Comparison of ENCODE assay signal across 17 cellular contexts in the genomic region with DNA sequence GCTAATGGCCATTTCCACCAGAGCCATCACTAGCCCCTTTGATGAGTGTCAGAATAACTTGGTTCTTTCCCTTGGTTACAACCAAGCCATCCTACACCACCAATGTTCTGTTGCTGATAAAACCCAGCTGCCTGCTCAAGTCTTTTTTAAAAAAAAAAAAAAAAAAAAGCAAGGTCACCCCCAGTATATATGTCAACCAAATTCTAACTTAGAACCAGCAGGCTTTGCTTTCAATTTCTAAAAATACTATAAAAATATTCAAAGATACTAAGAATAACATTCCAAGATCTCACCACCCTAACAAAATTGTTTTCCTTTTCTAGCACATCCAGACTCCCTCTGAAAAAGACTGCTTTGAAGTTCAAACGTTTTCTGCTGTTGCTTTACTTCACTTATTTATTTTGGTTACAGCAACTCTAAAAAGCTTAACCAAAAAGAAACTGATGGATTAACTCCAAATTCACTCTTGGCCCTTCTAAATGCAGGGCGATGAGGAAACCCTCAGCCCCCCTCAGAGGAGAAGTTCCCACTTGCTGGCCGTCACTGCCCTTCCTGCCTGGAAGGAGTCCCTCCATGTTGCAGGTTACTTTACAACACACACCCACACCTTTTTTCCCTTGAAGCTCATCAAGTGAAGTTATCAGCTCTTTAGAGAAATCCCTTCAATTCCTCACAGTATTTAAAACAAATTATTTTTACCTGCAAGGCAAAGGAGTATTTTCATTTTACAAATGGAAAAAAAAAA. TPM values are rescaled to one million over a fixed set of nuclear protein-coding genes. Genes with fewer than 3 reads are reported as not detected.
A peak's percentile ranks its signal among the peaks of the same experiment; 100 is the strongest.
DNase-seq lines count a peak whose midpoint lies in the region; ATAC-seq, FAIRE-seq and TF ChIP-seq lines count a peak whose summit lies in the region.
"Had no signal": no experiment of that assay in that cellular context is flagged by ENCODE, and none has a peak within 500 bp of the region (broad histone marks: within the 10 kb centered on the region; RNA-seq: fewer than 3 reads in every experiment).

No MANE protein-coding gene starts in this region.

- CTCF ChIA-PET in Calu3 (lab: Charles Lee): no interaction called here

- ATAC-seq in stimulated activated naive CD8-positive, alpha-beta T cell treated with anti-CD3 and anti-CD28 coated beads, Interleukin-15, Interleukin-2, amounts not matched to agents 100 U/mL and 50 U/mL, for 24 hours: no peak
- ATAC-seq: natural killer cell treated with Interleukin-12 subunit alpha and Interleukin-12 subunit beta and Interleukin-15 and Interleukin-18, amount 100 ng/mL, for 72 hours had no signal

- peak overlapping the region; percentile 26 for H3K4me3 ChIP-seq in coronary artery
- H3K4me3 ChIP-seq: HAP-1 had no signal

- no peak for DNase-seq in stimulated activated naive CD8-positive, alpha-beta T cell treated with anti-CD3 and anti-CD28 coated beads, Interleukin-15, Interleukin-2, amounts not matched to agents 100 U/mL and 50 U/mL, for 24 hours
- DNase-seq in coronary artery (ENCODE audit: low spot score) (no peak), nephron progenitor cell (no peak), NCI-H2171 treated with DMSO at 0.1 percent for 48 hours (lab: John Stamatoyannopoulos, UW) (no peak), NCI-H226 (no peak), Calu3 (no peak), HTR-8/SVneo (ENCODE audit: insufficient read length, low spot score) (no peak)
- DNase-seq: activated naive CD4-positive, alpha-beta T cell treated with Interleukin-2 at 50 U/mL for 16 hours; DMS79 treated with DMSO at 0.1 percent for 48 hours; NCI-H1105; NCI-H446 treated with DMSO at 0.1 percent for 48 hours; small intestine; T-helper 2 cell had no signal

- no TSS peak for BruUV-seq in Calu3 (replicated peaks; lab: Mats Ljungman, UMichigan)

- FAIRE-seq in HTR-8/SVneo (lab: Jason Lieb, UNC): no peak
- FAIRE-seq: RCC 7860, small intestine had no signal

- peak overlapping the region; percentile 14 for H3K4me3 Mint-ChIP-seq in stimulated activated naive CD8-positive, alpha-beta T cell treated with anti-CD3 and anti-CD28 coated beads, Interleukin-15, Interleukin-2, amounts not matched to agents 100 ng/mL and 50 ng/mL, for 24 hours
- H3K4me3 Mint-ChIP-seq in nephron progenitor cell (no peak overlapping the region), Calu3 (ENCODE audit: low read depth, unreplicated experiment) (no peak overlapping the region)
- H3K4me3 Mint-ChIP-seq: natural killer cell treated with Interleukin-12 subunit alpha and Interleukin-12 subunit beta and Interleukin-15 and Interleukin-18, amount 100 ng/mL, for 72 hours had no signal

- intact Hi-C loops in Calu3 (cut with micrococcal nuclease; ENCODE audit: unreplicated experiment): no loop called here

- H3K36me3 Mint-ChIP-seq in stimulated activated naive CD8-positive, alpha-beta T cell treated with anti-CD3 and anti-CD28 coated beads, Interleukin-15, Interleukin-2, amounts not matched to agents 100 ng/mL and 50 ng/mL, for 24 hours (ENCODE audit: low read depth): peaks cover 23% of the 10 kb centered on the region
- H3K36me3 Mint-ChIP-seq in nephron progenitor cell (ENCODE audit: low read depth): peaks cover 46% of the 10 kb centered on the region
- H3K36me3 Mint-ChIP-seq in Calu3 (ENCODE audit: insufficient read depth, unreplicated experiment): no peaks in the 10 kb centered on the region
- H3K36me3 Mint-ChIP-seq: natural killer cell treated with Interleukin-12 subunit alpha and Interleukin-12 subunit beta and Interleukin-15 and Interleukin-18, amount 100 ng/mL, for 72 hours had no signal

- H3K27me3 Mint-ChIP-seq in stimulated activated naive CD8-positive, alpha-beta T cell treated with anti-CD3 and anti-CD28 coated beads, Interleukin-15, Interleukin-2, amounts not matched to agents 100 ng/mL and 50 ng/mL, for 24 hours: no peaks in the 10 kb centered on the region
- H3K27me3 Mint-ChIP-seq in nephron progenitor cell (ENCODE audit: low read depth, poor library complexity) (no peaks in the 10 kb centered on the region), Calu3 (ENCODE audit: unreplicated experiment) (no peaks in the 10 kb centered on the region)
- H3K27me3 Mint-ChIP-seq: natural killer cell treated with Interleukin-12 subunit alpha and Interleukin-12 subunit beta and Interleukin-15 and Interleukin-18, amount 100 ng/mL, for 72 hours had no signal

- H3K27ac Mint-ChIP-seq in stimulated activated naive CD8-positive, alpha-beta T cell treated with anti-CD3 and anti-CD28 coated beads, Interleukin-15, Interleukin-2, amounts not matched to agents 100 ng/mL and 50 ng/mL, for 24 hours: no peak overlapping the region
- H3K27ac Mint-ChIP-seq in nephron progenitor cell (peak overlapping the region; percentile 84), Calu3 (ENCODE audit: unreplicated experiment) (no peak overlapping the region)

- no peaks in the 10 kb centered on the region for H3K9me3 Mint-ChIP-seq in stimulated activated naive CD8-positive, alpha-beta T cell treated with anti-CD3 and anti-CD28 coated beads, Interleukin-15, Interleukin-2, amounts not matched to agents 100 ng/mL and 50 ng/mL, for 24 hours
- H3K9me3 Mint-ChIP-seq in nephron progenitor cell: peaks cover 7% of the 10 kb centered on the region
- no peaks in the 10 kb centered on the region for H3K9me3 Mint-ChIP-seq in Calu3 (ENCODE audit: low read depth, unreplicated experiment)
- H3K9me3 Mint-ChIP-seq: natural killer cell treated with Interleukin-12 subunit alpha and Interleukin-12 subunit beta and Interleukin-15 and Interleukin-18, amount 100 ng/mL, for 72 hours had no signal

- peak overlapping the region; percentile 29 to 30 for H3K27ac ChIP-seq in coronary artery

- peaks cover 68% of the 10 kb centered on the region for H3K4me1 Mint-ChIP-seq in stimulated activated naive CD8-positive, alpha-beta T cell treated with anti-CD3 and anti-CD28 coated beads, Interleukin-15, Interleukin-2, amounts not matched to agents 100 ng/mL and 50 ng/mL, for 24 hours (ENCODE audit: low read depth)
- H3K4me1 Mint-ChIP-seq in nephron progenitor cell: peaks cover 32% of the 10 kb centered on the region
- peaks cover 20% of the 10 kb centered on the region for H3K4me1 Mint-ChIP-seq in Calu3 (ENCODE audit: low read depth, unreplicated experiment)

- no peak for TF ChIP-seq CTCF in coronary artery (IDR thresholded peaks at IDR 0.05)
- no peak for TF ChIP-seq CTCF in nephron progenitor cell (IDR thresholded peaks at IDR 0.05)
- no peak for TF ChIP-seq CTCF in Calu3 (IDR thresholded peaks at IDR 0.05; ENCODE audit: unreplicated experiment)

RNA-seq across cellular contexts. Expression of a gene that starts 10.8 kb away (rescaled TPM):
- total RNA-seq in Calu3 (2022): 71.1 and 87.7 TPM in 2 replicates
